Comparison of ENCODE assay signal across 8 cellular contexts in the genomic region with DNA sequence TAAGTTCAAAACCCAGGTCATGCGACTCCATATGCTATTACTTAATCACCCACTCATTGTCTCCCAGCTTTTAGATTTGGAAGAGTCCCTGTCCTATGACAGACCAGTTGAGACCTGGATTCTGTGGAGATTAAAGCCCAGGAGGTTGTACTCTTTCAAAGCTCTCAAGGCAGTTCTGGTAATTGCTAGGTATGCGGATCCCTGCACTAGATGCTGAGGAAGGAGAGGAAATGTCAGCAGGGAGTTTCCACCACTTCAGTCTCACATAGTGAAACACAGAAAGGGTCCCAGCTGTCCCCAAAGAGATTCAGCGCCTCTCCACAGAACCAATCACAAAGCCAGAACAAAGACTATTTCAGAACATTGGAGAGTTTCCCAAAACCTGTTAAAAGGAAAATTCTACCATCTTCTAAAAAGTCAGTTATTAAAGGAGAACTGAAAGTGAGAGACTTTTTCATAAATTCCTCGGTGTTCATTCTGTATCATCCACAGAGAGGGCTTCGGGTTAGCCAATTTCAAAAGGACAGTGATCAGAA. TPM values are rescaled to one million over a fixed set of nuclear protein-coding genes. Genes with fewer than 3 reads are reported as not detected.
DNase-seq lines count a peak whose midpoint lies in the region; ATAC-seq lines count a peak whose summit lies in the region.

No MANE protein-coding gene starts in this region.

- peaks cover 0 to 5% (median 1%) of the 10 kb centered on the region in 3 donors for H3K27me3 Mint-ChIP-seq in immature natural killer cell (ENCODE audit: low read depth in 3 of 3)

- peak overlapping the region in 2 of 5 donors; percentile 39 to 71 for H3K4me3 Mint-ChIP-seq in immature natural killer cell

- ATAC-seq in GM18511 (IDR thresholded peaks at IDR 0.05; ENCODE audit: unreplicated experiment) (peak; percentile 66), GM21528 (IDR thresholded peaks at IDR 0.05; ENCODE audit: low FRiP score, unreplicated experiment) (peak; percentile 63), HG03558 (IDR thresholded peaks at IDR 0.05; ENCODE audit: extremely low read depth, unreplicated experiment) (peak; percentile 28)

- peaks cover 61 to 88% of the 10 kb centered on the region in 2 donors for H3K4me1 Mint-ChIP-seq in immature natural killer cell

- H3K9me3 Mint-ChIP-seq in immature natural killer cell, result no peaks in the 10 kb centered on the region

- H3K36me3 Mint-ChIP-seq in immature natural killer cell, result peaks cover 13 to 39% (median 20%) of the 10 kb centered on the region in 3 donors

- peak overlapping the region; percentile 43 to 88 (median 76) for H3K27ac Mint-ChIP-seq in immature natural killer cell

- DNase-seq in immature natural killer cell (no peak), putamen (ENCODE audit: low spot score) (no peak), D341Med (ENCODE audit: low spot score) (no peak), activated gamma-delta T cell (lab: John Stamatoyannopoulos, UW) (no peak), SKM-1 (lab: John Stamatoyannopoulos, UW; ENCODE audit: unreplicated experiment) (no peak)

RNA-seq across cellular contexts. Expression of a gene that starts 53.4 kb away (rescaled TPM):
- 100 to 1,000 TPM in 1 of 3 donors, 10 to 100 TPM in 2; 68.5 to 103 (median 76.9) TPM for polyA plus RNA-seq in immature natural killer cell
